ENCODE assay signal across 32 cellular contexts in genomic region chr14:100085451-100085850, GRCh38. TPM values are rescaled to one million over a fixed set of nuclear protein-coding genes. Genes with fewer than 3 reads are reported as not detected.
A peak's percentile ranks its signal among the peaks of the same experiment; 100 is the strongest.
DNase-seq lines count a peak whose midpoint lies in the region; ATAC-seq lines count a peak whose summit lies in the region.
"Had no signal": no experiment of that assay in that cellular context is flagged by ENCODE, and none has a peak within 500 bp of the region (broad histone marks: within the 10 kb centered on the region; RNA-seq: fewer than 3 reads in every experiment).

No MANE protein-coding gene starts in this region.

- no peaks in the 10 kb centered on the region for H3K9me3 ChIP-seq in CD8-positive, alpha-beta memory T cell (ENCODE audit: low read length)
- no peaks in the 10 kb centered on the region for H3K9me3 ChIP-seq in naive thymus-derived CD4-positive, alpha-beta T cell (ENCODE audit: control insufficient read depth in 2 of 3, low read length in 3 of 3)
- H3K9me3 ChIP-seq: BE2C, Caco-2, esophagus muscularis mucosa, heart left ventricle, spleen, suprapubic skin had no signal

- peak overlapping the region; percentile 30 for H3K4me3 Mint-ChIP-seq in activated T-cell treated with anti-CD3 and anti-CD28 coated beads, Interleukin-2, amount 50 U/mL, for 24 hours
- peak overlapping the region in 5 of 7 donors; percentile 34 to 50 (median 41) for H3K4me3 Mint-ChIP-seq in CD8-positive, alpha-beta memory T cell
- peak overlapping the region; percentile 40 for H3K4me3 Mint-ChIP-seq in activated T-helper 1 cell treated with anti-CD3 and anti-CD28 coated beads, Interleukin-12 subunit alpha, Interleukin-12 subunit beta, Interleukin-2, Interleukin-4 antibody, amounts not matched to agents 30 ng/mL and 10 ng/mL and 1 ng/mL, durations not matched to agents 14 hours and 24 hours and 36 hours
- peak overlapping the region; percentile 29 to 93 (median 78) for H3K4me3 Mint-ChIP-seq in naive thymus-derived CD4-positive, alpha-beta T cell
- H3K4me3 Mint-ChIP-seq: endodermal cell, neural progenitor cell had no signal

- intact Hi-C loops in activated T-helper 1 cell treated with anti-CD3 and anti-CD28 coated beads, Interleukin-12 subunit alpha, Interleukin-12 subunit beta, Interleukin-2, Interleukin-4 antibody, amounts not matched to agents 30 ng/mL and 10 ng/mL and 1 ng/mL, durations not matched to agents 14 hours and 24 hours and 36 hours (cut with micrococcal nuclease): no loop called here
- intact Hi-C loops in naive thymus-derived CD4-positive, alpha-beta T cell (cut with micrococcal nuclease): no loop called here

- peak overlapping the region; percentile 97 for H3K27ac Mint-ChIP-seq in activated T-cell treated with anti-CD3 and anti-CD28 coated beads, Interleukin-2, amount 50 U/mL, for 24 hours
- H3K27ac Mint-ChIP-seq in CD8-positive, alpha-beta memory T cell: peak overlapping the region; percentile 59 to 98 (median 92)
- peak overlapping the region; percentile 87 for H3K27ac Mint-ChIP-seq in activated T-helper 1 cell treated with anti-CD3 and anti-CD28 coated beads, Interleukin-12 subunit alpha, Interleukin-12 subunit beta, Interleukin-2, Interleukin-4 antibody, amounts not matched to agents 30 ng/mL and 10 ng/mL and 1 ng/mL, durations not matched to agents 14 hours and 24 hours and 36 hours
- H3K27ac Mint-ChIP-seq in naive thymus-derived CD4-positive, alpha-beta T cell: peak overlapping the region; percentile 78 to 99 (median 98)
- H3K27ac Mint-ChIP-seq: endodermal cell, neural progenitor cell had no signal

- peaks cover 98% of the 10 kb centered on the region for H3K4me1 ChIP-seq in CD8-positive, alpha-beta memory T cell (ENCODE audit: insufficient read depth, low read length)
- peaks cover 84 to 89% of the 10 kb centered on the region in 2 donors for H3K4me1 ChIP-seq in naive thymus-derived CD4-positive, alpha-beta T cell (ENCODE audit: control insufficient read depth in 2 of 2, insufficient read depth in 2 of 2, low read length in 2 of 2)
- H3K4me1 ChIP-seq: BE2C, Caco-2, neural progenitor cell had no signal

- POLR2A ChIA-PET in CD8-positive, alpha-beta memory T cell (lab: Charles Lee): no interaction called here
- POLR2A ChIA-PET in naive thymus-derived CD4-positive, alpha-beta T cell (lab: Charles Lee): interaction anchor here (1.3 to 59.0 kb wide), 4 partner anchors 8 to 60 kb away, joined by 3 to 2344 read pairs (median 1174); partner anchors contain the start of gene EVL

- no peaks in the 10 kb centered on the region for H3K9me3 Mint-ChIP-seq in activated T-cell treated with anti-CD3 and anti-CD28 coated beads, Interleukin-2, amount 50 U/mL, for 24 hours
- H3K9me3 Mint-ChIP-seq in CD8-positive, alpha-beta memory T cell: no peaks in the 10 kb centered on the region
- H3K9me3 Mint-ChIP-seq in activated T-helper 1 cell treated with anti-CD3 and anti-CD28 coated beads, Interleukin-12 subunit alpha, Interleukin-12 subunit beta, Interleukin-2, Interleukin-4 antibody, amounts not matched to agents 30 ng/mL and 10 ng/mL and 1 ng/mL, durations not matched to agents 14 hours and 24 hours and 36 hours: no peaks in the 10 kb centered on the region
- no peaks in the 10 kb centered on the region for H3K9me3 Mint-ChIP-seq in naive thymus-derived CD4-positive, alpha-beta T cell
- H3K9me3 Mint-ChIP-seq: endodermal cell had no signal

- CTCF ChIA-PET in CD8-positive, alpha-beta memory T cell (lab: Charles Lee): interaction anchor here (3.1 to 58.3 kb wide), 3 partner anchors 9 to 108 kb away, joined by 14 to 1568 read pairs (median 1568); partner anchors contain the start of gene EVL
- CTCF ChIA-PET in naive thymus-derived CD4-positive, alpha-beta T cell (lab: Charles Lee): interaction anchor here (1.0 to 26.3 kb wide), 3 partner anchors 15 to 102 kb away, joined by 3 to 758 read pairs (median 192); partner anchors contain the start of gene EVL

- no peak for ATAC-seq in naive thymus-derived CD4-positive, alpha-beta T cell
- ATAC-seq in HG03521 (IDR thresholded peaks at IDR 0.05; ENCODE audit: unreplicated experiment): no peak
- ATAC-seq: foreskin keratinocyte, heart left ventricle, K562, right cardiac atrium, Right ventricle myocardium inferior, SK-N-SH treated with all-trans-retinoic acid at 6 μM for 48 hours had no signal

- H3K27ac ChIP-seq in CD8-positive, alpha-beta memory T cell (ENCODE audit: low read depth, low read length): no peak overlapping the region
- peak overlapping the region; percentile 98 for H3K27ac ChIP-seq in naive thymus-derived CD4-positive, alpha-beta T cell (ENCODE audit: low read depth, low read length)
- H3K27ac ChIP-seq: coronary artery, esophagus muscularis mucosa, foreskin keratinocyte, heart left ventricle, neural progenitor cell, PC-9, suprapubic skin, WERI-Rb-1 had no signal

- H3K4me3 ChIP-seq in CD8-positive, alpha-beta memory T cell (ENCODE audit: low read length): no peak overlapping the region
- no peak overlapping the region for H3K4me3 ChIP-seq in naive thymus-derived CD4-positive, alpha-beta T cell (ENCODE audit: low read length)
- H3K4me3 ChIP-seq: coronary artery, esophagus muscularis mucosa, heart left ventricle, K562, lung, neural progenitor cell, PC-9, spleen, suprapubic skin had no signal

- H3K36me3 Mint-ChIP-seq in activated T-cell treated with anti-CD3 and anti-CD28 coated beads, Interleukin-2, amount 50 U/mL, for 24 hours (ENCODE audit: low read depth): peaks cover 82% of the 10 kb centered on the region
- H3K36me3 Mint-ChIP-seq in CD8-positive, alpha-beta memory T cell: peaks cover 21 to 88% (median 34%) of the 10 kb centered on the region in 3 donors
- peaks cover 60% of the 10 kb centered on the region for H3K36me3 Mint-ChIP-seq in activated T-helper 1 cell treated with anti-CD3 and anti-CD28 coated beads, Interleukin-12 subunit alpha, Interleukin-12 subunit beta, Interleukin-2, Interleukin-4 antibody, amounts not matched to agents 30 ng/mL and 10 ng/mL and 1 ng/mL, durations not matched to agents 14 hours and 24 hours and 36 hours (ENCODE audit: low read depth)
- peaks cover 16 to 77% (median 55%) of the 10 kb centered on the region in 5 donors for H3K36me3 Mint-ChIP-seq in naive thymus-derived CD4-positive, alpha-beta T cell

- DNase-seq in activated T-cell treated with anti-CD3 and anti-CD28 coated beads, Interleukin-2, amount 50 U/mL, for 24 hours: no peak
- no peak for DNase-seq in activated T-cell treated with anti-CD3 and anti-CD28 coated beads, Interleukin-2, amount 50 U/mL, for 1 hour
- DNase-seq in CD8-positive, alpha-beta memory T cell: no peak
- DNase-seq in activated T-helper 1 cell treated with anti-CD3 and anti-CD28 coated beads, Interleukin-12 subunit alpha, Interleukin-12 subunit beta, Interleukin-2, Interleukin-4 antibody, amounts not matched to agents 30 ng/mL and 10 ng/mL and 1 ng/mL, durations not matched to agents 14 hours and 24 hours and 36 hours (ENCODE audit: low spot score): no peak
- DNase-seq in naive thymus-derived CD4-positive, alpha-beta T cell: no peak
- no peak for DNase-seq in GOT3 (lab: John Stamatoyannopoulos, UW)
- DNase-seq in NCI-H2081 treated with DMSO at 0.1 percent for 48 hours (lab: John Stamatoyannopoulos, UW): no peak
- DNase-seq: anterior cingulate cortex, BE2C, Caco-2, DMS79 treated with DMSO at 0.1 percent for 48 hours, endodermal cell, foreskin keratinocyte, HCEC 1CT, heart left ventricle, NCI-H1105, NCI-H187 treated with DMSO at 0.1 percent for 48 hours, NCI-H526, PC-9, right cardiac atrium, spleen, T1000, WERI-Rb-1 had no signal

- H3K4me1 Mint-ChIP-seq in activated T-cell treated with anti-CD3 and anti-CD28 coated beads, Interleukin-2, amount 50 U/mL, for 24 hours (ENCODE audit: low read depth): peaks cover 93% of the 10 kb centered on the region
- H3K4me1 Mint-ChIP-seq in CD8-positive, alpha-beta memory T cell: peaks cover 89 to 99% (median 99%) of the 10 kb centered on the region in 3 donors
- peaks cover 94% of the 10 kb centered on the region for H3K4me1 Mint-ChIP-seq in activated T-helper 1 cell treated with anti-CD3 and anti-CD28 coated beads, Interleukin-12 subunit alpha, Interleukin-12 subunit beta, Interleukin-2, Interleukin-4 antibody, amounts not matched to agents 30 ng/mL and 10 ng/mL and 1 ng/mL, durations not matched to agents 14 hours and 24 hours and 36 hours (ENCODE audit: low read depth)
- H3K4me1 Mint-ChIP-seq in naive thymus-derived CD4-positive, alpha-beta T cell: peaks cover 63 to 99% (median 95%) of the 10 kb centered on the region in 7 donors

- peaks cover 59% of the 10 kb centered on the region for H3K36me3 ChIP-seq in CD8-positive, alpha-beta memory T cell (ENCODE audit: insufficient read depth, low read length)
- peaks cover 35 to 66% (median 55%) of the 10 kb centered on the region in 3 experiments for H3K36me3 ChIP-seq in naive thymus-derived CD4-positive, alpha-beta T cell (ENCODE audit: control insufficient read depth in 2 of 3, insufficient read depth in 3 of 3, low read length in 3 of 3)
- H3K36me3 ChIP-seq: neural progenitor cell had no signal

- H3K27me3 Mint-ChIP-seq in activated T-cell treated with anti-CD3 and anti-CD28 coated beads, Interleukin-2, amount 50 U/mL, for 24 hours: no peaks in the 10 kb centered on the region
- no peaks in the 10 kb centered on the region for H3K27me3 Mint-ChIP-seq in CD8-positive, alpha-beta memory T cell
- H3K27me3 Mint-ChIP-seq in activated T-helper 1 cell treated with anti-CD3 and anti-CD28 coated beads, Interleukin-12 subunit alpha, Interleukin-12 subunit beta, Interleukin-2, Interleukin-4 antibody, amounts not matched to agents 30 ng/mL and 10 ng/mL and 1 ng/mL, durations not matched to agents 14 hours and 24 hours and 36 hours (ENCODE audit: insufficient read depth): no peaks in the 10 kb centered on the region
- no peaks in the 10 kb centered on the region for H3K27me3 Mint-ChIP-seq in naive thymus-derived CD4-positive, alpha-beta T cell

- H3K27me3 ChIP-seq in CD8-positive, alpha-beta memory T cell (ENCODE audit: insufficient read depth, low read length, poor library complexity, severe bottlenecking): no peaks in the 10 kb centered on the region
- no peaks in the 10 kb centered on the region for H3K27me3 ChIP-seq in naive thymus-derived CD4-positive, alpha-beta T cell (ENCODE audit: control insufficient read depth in 2 of 2, insufficient read depth in 2 of 2, low read length in 2 of 2)
- H3K27me3 ChIP-seq: BE2C, esophagus muscularis mucosa, foreskin keratinocyte, heart left ventricle, neural progenitor cell, spleen, suprapubic skin had no signal

RNA-seq across cellular contexts. Expression of gene EVL, which starts 20.2 kb away (rescaled TPM):
- total RNA-seq in CD8-positive, alpha-beta memory T cell: 100 to 1,000 TPM; 218 to 228 TPM
- polyA plus RNA-seq in CD8-positive, alpha-beta memory T cell: 129 TPM
- 290 and 309 TPM in 2 replicates for total RNA-seq in activated T-helper 1 cell treated with anti-CD3 and anti-CD28 coated beads, Interleukin-12 subunit alpha, Interleukin-12 subunit beta, Interleukin-2, Interleukin-4 antibody, amounts not matched to agents 30 ng/mL and 10 ng/mL and 1 ng/mL, durations not matched to agents 14 hours and 24 hours and 36 hours
- 1,000 to 10,000 TPM in 3 of 5 experiments, 100 to 1,000 TPM in 2; 851 to 1,469 (median 1,230) TPM for total RNA-seq in naive thymus-derived CD4-positive, alpha-beta T cell
- polyA plus RNA-seq in naive thymus-derived CD4-positive, alpha-beta T cell: 100 to 1,000 TPM; 163 to 184 TPM
